ENCODE assay signal across 1 cellular context in the genomic region with DNA sequence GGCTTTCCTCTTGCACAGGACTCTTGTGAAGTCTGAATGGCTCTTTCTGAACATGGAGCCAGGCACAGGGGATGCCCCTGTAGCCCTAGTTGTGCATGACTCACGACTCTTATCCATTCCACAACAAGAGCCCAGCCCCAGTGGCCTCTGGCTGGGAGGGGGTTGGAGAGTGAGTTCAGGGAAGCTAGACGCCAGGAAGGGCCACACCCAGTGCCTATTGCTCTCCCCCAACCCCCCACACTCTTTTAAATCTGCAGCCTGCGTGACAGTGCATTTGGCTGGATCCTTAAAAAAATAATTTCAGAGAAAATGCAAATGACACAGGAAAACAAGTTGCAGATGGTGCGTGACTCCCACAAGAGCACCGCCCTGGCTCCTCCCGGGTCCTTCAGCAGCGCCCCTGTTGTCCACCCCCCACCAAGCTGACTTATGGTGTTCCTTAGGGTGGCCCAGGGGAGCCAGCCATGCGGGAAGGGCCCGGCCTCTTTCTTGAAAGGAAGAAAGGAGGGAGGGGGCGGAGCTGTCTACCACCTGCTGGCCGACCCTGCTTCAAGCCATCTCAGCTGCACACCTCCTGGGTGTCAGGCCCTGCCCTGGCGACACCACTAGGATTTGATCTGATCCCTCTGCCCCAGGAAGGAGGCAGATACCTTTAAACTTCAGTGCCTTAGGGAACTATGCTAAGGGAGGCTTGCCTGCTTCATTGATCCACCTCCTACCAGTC.
A peak's percentile ranks its signal among the peaks of the same experiment; 100 is the strongest.
TF ChIP-seq lines count a peak whose summit lies in the region.

No MANE protein-coding gene starts in this region.

TF ChIP-seq in K562, 482 proteins besides CTCF, POLR2A, EP300 and RAD21 (continued from another document and continues in another):
- TF ChIP-seq ZNF778 (CRISPR knock-in tag; IDR thresholded peaks at IDR 0.05), result no peak
- TF ChIP-seq MYC (IDR thresholded peaks at IDR 0.05; ENCODE audit: low read depth, low read length), result peak; percentile 39; the same call in 1 of the 2 replicates
- no peak for TF ChIP-seq MYC (CRISPR knock-in tag; IDR thresholded peaks at IDR 0.05; ENCODE audit: borderline replicate concordance, low read depth)
- TF ChIP-seq POLR2AphosphoS5 (IDR thresholded peaks at IDR 0.05; ENCODE audit: control insufficient read depth, insufficient read depth, low read depth, low read length), result no peak
- no peak for TF ChIP-seq CBFB (CRISPR knock-in tag; IDR thresholded peaks at IDR 0.05)
- no peak for TF ChIP-seq EGR1 (conservative IDR thresholded peaks at IDR 0.05)
- TF ChIP-seq BRF1 (IDR thresholded peaks at IDR 0.05; ENCODE audit: borderline replicate concordance, extremely low read depth, insufficient read length), result no peak
- no peak for TF ChIP-seq NONO (IDR thresholded peaks at IDR 0.05; ENCODE audit: low read depth in 2 of 2, low read length in 1 of 2)
- no peak for TF ChIP-seq HSF4 (CRISPR knock-in tag; IDR thresholded peaks at IDR 0.05; ENCODE audit: borderline replicate concordance)
- no peak for TF ChIP-seq GTF2F1 (IDR thresholded peaks at IDR 0.05; ENCODE audit: low read depth, low read length)
- no peak for TF ChIP-seq TCF7 (IDR thresholded peaks at IDR 0.05; ENCODE audit: borderline replicate concordance)
- TF ChIP-seq RBBP5 (IDR thresholded peaks at IDR 0.05; ENCODE audit: borderline replicate concordance, insufficient read depth, low read length, poor library complexity, severe bottlenecking), result no peak
- TF ChIP-seq SNRNP70 (optimal IDR thresholded peaks at IDR 0.05; ENCODE audit: low read depth, low read length), result no peak
- TF ChIP-seq MBD2 (IDR thresholded peaks at IDR 0.05; ENCODE audit: borderline replicate concordance, low read depth), result peak; percentile 19; the same call in 1 of the 2 replicates
- TF ChIP-seq, protein P1, sequence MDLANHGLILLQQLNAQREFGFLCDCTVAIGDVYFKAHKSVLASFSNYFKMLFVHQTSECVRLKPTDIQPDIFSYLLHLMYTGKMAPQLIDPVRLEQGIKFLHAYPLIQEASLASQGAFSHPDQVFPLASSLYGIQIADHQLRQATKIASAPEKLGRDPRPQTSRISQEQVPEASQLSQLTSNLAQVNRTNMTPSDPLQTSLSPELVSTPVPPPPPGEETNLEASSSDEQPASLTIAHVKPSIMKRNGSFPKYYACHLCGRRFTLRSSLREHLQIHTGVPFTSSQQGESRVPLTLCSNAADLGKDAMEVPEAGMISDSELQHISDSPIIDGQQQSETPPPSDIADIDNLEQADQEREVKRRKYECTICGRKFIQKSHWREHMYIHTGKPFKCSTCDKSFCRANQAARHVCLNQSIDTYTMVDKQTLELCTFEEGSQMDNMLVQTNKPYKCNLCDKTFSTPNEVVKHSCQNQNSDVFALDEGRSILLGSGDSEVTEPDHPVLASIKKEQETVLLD (IDR thresholded peaks at IDR 0.05), result no peak
- TF ChIP-seq, protein P2, sequence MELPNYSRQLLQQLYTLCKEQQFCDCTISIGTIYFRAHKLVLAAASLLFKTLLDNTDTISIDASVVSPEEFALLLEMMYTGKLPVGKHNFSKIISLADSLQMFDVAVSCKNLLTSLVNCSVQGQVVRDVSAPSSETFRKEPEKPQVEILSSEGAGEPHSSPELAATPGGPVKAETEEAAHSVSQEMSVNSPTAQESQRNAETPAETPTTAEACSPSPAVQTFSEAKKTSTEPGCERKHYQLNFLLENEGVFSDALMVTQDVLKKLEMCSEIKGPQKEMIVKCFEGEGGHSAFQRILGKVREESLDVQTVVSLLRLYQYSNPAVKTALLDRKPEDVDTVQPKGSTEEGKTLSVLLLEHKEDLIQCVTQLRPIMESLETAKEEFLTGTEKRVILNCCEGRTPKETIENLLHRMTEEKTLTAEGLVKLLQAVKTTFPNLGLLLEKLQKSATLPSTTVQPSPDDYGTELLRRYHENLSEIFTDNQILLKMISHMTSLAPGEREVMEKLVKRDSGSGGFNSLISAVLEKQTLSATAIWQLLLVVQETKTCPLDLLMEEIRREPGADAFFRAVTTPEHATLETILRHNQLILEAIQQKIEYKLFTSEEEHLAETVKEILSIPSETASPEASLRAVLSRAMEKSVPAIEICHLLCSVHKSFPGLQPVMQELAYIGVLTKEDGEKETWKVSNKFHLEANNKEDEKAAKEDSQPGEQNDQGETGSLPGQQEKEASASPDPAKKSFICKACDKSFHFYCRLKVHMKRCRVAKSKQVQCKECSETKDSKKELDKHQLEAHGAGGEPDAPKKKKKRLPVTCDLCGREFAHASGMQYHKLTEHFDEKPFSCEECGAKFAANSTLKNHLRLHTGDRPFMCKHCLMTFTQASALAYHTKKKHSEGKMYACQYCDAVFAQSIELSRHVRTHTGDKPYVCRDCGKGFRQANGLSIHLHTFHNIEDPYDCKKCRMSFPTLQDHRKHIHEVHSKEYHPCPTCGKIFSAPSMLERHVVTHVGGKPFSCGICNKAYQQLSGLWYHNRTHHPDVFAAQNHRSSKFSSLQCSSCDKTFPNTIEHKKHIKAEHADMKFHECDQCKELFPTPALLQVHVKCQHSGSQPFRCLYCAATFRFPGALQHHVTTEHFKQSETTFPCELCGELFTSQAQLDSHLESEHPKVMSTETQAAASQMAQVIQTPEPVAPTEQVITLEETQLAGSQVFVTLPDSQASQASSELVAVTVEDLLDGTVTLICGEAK (IDR thresholded peaks at IDR 0.05), result no peak
- TF ChIP-seq, protein P2 (CRISPR knock-in tag; IDR thresholded peaks at IDR 0.05), result no peak
- TF ChIP-seq, protein P3, sequence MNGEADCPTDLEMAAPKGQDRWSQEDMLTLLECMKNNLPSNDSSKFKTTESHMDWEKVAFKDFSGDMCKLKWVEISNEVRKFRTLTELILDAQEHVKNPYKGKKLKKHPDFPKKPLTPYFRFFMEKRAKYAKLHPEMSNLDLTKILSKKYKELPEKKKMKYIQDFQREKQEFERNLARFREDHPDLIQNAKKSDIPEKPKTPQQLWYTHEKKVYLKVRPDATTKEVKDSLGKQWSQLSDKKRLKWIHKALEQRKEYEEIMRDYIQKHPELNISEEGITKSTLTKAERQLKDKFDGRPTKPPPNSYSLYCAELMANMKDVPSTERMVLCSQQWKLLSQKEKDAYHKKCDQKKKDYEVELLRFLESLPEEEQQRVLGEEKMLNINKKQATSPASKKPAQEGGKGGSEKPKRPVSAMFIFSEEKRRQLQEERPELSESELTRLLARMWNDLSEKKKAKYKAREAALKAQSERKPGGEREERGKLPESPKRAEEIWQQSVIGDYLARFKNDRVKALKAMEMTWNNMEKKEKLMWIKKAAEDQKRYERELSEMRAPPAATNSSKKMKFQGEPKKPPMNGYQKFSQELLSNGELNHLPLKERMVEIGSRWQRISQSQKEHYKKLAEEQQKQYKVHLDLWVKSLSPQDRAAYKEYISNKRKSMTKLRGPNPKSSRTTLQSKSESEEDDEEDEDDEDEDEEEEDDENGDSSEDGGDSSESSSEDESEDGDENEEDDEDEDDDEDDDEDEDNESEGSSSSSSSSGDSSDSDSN (IDR thresholded peaks at IDR 0.05; ENCODE audit: borderline replicate concordance in 1 of 2, low read depth in 2 of 2, low read length in 2 of 2), result no peak
- TF ChIP-seq TBL1XR1 (IDR thresholded peaks at IDR 0.05; ENCODE audit: low read length in 2 of 2), result peak in 1 of 2 experiments; percentile 82; a peak in 2 of 4 replicates
- TF ChIP-seq ZZZ3 (IDR thresholded peaks at IDR 0.05), result no peak
- TF ChIP-seq, protein P4, sequence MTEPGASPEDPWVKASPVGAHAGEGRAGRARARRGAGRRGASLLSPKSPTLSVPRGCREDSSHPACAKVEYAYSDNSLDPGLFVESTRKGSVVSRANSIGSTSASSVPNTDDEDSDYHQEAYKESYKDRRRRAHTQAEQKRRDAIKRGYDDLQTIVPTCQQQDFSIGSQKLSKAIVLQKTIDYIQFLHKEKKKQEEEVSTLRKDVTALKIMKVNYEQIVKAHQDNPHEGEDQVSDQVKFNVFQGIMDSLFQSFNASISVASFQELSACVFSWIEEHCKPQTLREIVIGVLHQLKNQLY (CRISPR knock-in tag; conservative IDR thresholded peaks at IDR 0.05), result no peak
- TF ChIP-seq SETDB1 (IDR thresholded peaks at IDR 0.05; ENCODE audit: low read length), result no peak
- TF ChIP-seq POLR3G (IDR thresholded peaks at IDR 0.05; ENCODE audit: extremely low read depth, insufficient read length, insufficient replicate concordance), result no peak
- TF ChIP-seq HNRNPUL1 (IDR thresholded peaks at IDR 0.05; ENCODE audit: low read length), result no peak
- TF ChIP-seq, protein P5, sequence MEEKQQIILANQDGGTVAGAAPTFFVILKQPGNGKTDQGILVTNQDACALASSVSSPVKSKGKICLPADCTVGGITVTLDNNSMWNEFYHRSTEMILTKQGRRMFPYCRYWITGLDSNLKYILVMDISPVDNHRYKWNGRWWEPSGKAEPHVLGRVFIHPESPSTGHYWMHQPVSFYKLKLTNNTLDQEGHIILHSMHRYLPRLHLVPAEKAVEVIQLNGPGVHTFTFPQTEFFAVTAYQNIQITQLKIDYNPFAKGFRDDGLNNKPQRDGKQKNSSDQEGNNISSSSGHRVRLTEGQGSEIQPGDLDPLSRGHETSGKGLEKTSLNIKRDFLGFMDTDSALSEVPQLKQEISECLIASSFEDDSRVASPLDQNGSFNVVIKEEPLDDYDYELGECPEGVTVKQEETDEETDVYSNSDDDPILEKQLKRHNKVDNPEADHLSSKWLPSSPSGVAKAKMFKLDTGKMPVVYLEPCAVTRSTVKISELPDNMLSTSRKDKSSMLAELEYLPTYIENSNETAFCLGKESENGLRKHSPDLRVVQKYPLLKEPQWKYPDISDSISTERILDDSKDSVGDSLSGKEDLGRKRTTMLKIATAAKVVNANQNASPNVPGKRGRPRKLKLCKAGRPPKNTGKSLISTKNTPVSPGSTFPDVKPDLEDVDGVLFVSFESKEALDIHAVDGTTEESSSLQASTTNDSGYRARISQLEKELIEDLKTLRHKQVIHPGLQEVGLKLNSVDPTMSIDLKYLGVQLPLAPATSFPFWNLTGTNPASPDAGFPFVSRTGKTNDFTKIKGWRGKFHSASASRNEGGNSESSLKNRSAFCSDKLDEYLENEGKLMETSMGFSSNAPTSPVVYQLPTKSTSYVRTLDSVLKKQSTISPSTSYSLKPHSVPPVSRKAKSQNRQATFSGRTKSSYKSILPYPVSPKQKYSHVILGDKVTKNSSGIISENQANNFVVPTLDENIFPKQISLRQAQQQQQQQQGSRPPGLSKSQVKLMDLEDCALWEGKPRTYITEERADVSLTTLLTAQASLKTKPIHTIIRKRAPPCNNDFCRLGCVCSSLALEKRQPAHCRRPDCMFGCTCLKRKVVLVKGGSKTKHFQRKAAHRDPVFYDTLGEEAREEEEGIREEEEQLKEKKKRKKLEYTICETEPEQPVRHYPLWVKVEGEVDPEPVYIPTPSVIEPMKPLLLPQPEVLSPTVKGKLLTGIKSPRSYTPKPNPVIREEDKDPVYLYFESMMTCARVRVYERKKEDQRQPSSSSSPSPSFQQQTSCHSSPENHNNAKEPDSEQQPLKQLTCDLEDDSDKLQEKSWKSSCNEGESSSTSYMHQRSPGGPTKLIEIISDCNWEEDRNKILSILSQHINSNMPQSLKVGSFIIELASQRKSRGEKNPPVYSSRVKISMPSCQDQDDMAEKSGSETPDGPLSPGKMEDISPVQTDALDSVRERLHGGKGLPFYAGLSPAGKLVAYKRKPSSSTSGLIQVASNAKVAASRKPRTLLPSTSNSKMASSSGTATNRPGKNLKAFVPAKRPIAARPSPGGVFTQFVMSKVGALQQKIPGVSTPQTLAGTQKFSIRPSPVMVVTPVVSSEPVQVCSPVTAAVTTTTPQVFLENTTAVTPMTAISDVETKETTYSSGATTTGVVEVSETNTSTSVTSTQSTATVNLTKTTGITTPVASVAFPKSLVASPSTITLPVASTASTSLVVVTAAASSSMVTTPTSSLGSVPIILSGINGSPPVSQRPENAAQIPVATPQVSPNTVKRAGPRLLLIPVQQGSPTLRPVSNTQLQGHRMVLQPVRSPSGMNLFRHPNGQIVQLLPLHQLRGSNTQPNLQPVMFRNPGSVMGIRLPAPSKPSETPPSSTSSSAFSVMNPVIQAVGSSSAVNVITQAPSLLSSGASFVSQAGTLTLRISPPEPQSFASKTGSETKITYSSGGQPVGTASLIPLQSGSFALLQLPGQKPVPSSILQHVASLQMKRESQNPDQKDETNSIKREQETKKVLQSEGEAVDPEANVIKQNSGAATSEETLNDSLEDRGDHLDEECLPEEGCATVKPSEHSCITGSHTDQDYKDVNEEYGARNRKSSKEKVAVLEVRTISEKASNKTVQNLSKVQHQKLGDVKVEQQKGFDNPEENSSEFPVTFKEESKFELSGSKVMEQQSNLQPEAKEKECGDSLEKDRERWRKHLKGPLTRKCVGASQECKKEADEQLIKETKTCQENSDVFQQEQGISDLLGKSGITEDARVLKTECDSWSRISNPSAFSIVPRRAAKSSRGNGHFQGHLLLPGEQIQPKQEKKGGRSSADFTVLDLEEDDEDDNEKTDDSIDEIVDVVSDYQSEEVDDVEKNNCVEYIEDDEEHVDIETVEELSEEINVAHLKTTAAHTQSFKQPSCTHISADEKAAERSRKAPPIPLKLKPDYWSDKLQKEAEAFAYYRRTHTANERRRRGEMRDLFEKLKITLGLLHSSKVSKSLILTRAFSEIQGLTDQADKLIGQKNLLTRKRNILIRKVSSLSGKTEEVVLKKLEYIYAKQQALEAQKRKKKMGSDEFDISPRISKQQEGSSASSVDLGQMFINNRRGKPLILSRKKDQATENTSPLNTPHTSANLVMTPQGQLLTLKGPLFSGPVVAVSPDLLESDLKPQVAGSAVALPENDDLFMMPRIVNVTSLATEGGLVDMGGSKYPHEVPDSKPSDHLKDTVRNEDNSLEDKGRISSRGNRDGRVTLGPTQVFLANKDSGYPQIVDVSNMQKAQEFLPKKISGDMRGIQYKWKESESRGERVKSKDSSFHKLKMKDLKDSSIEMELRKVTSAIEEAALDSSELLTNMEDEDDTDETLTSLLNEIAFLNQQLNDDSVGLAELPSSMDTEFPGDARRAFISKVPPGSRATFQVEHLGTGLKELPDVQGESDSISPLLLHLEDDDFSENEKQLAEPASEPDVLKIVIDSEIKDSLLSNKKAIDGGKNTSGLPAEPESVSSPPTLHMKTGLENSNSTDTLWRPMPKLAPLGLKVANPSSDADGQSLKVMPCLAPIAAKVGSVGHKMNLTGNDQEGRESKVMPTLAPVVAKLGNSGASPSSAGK (IDR thresholded peaks at IDR 0.05), result peak; percentile 75
- TF ChIP-seq ZNF263 (CRISPR knock-in tag; IDR thresholded peaks at IDR 0.05; ENCODE audit: borderline replicate concordance), result peak; percentile 73
